25 cellular contexts compared by ENCODE assay signal in genomic region chr1:2014726-2015382, GRCh38. TPM values are rescaled to one million over a fixed set of nuclear protein-coding genes. Genes with fewer than 3 reads are reported as not detected.
A peak's percentile ranks its signal among the peaks of the same experiment; 100 is the strongest.
DNase-seq lines count a peak whose midpoint lies in the region; ATAC-seq, FAIRE-seq and TF ChIP-seq lines count a peak whose summit lies in the region.
"Had no signal": no experiment of that assay in that cellular context is flagged by ENCODE, and none has a peak within 500 bp of the region (broad histone marks: within the 10 kb centered on the region; RNA-seq: fewer than 3 reads in every experiment).

No MANE protein-coding gene starts in this region.

- H3K36me3 ChIP-seq in PC-3 (ENCODE audit: low read depth, low read length) = no peaks in the 10 kb centered on the region
- H3K36me3 ChIP-seq in osteoblast (ENCODE audit: insufficient read depth, low read length) = no peaks in the 10 kb centered on the region
- H3K36me3 ChIP-seq in hepatocyte (replicated peaks; ENCODE audit: insufficient read depth, low read depth) = no peaks in the 10 kb centered on the region
- no peaks in the 10 kb centered on the region for H3K36me3 ChIP-seq in spleen
- H3K36me3 ChIP-seq: lower lobe of right lung had no signal

- H2AFZ ChIP-seq in PC-3 (ENCODE audit: low read length) (peak overlapping the region; percentile 65), osteoblast (ENCODE audit: low read length) (no peak overlapping the region), hepatocyte (no peak overlapping the region)

- CTCF ChIA-PET in PC-3 (lab: Charles Lee) = no interaction called here

- ATAC-seq in PC-3 = peak; percentile 70
- ATAC-seq: activated CD4-positive, alpha-beta T cell treated with anti-CD3 and anti-CD28 coated beads for 36 hours; activated naive CD4-positive, alpha-beta T cell treated with anti-CD3 and anti-CD28 coated beads, Interleukin-2, amount 50 U/mL, for 72 hours; lower lobe of right lung; right cardiac atrium had no signal

- no peak overlapping the region for H3K9ac ChIP-seq in PC-3 (ENCODE audit: low read length)

- no peaks in the 10 kb centered on the region for H3K79me2 ChIP-seq in PC-3 (ENCODE audit: low read length)
- no peaks in the 10 kb centered on the region for H3K79me2 ChIP-seq in osteoblast (ENCODE audit: insufficient read depth, low read length)
- no peaks in the 10 kb centered on the region for H3K79me2 ChIP-seq in hepatocyte

- H3K4me1 ChIP-seq in PC-3 (ENCODE audit: insufficient read depth, low read length) (peaks cover 9% of the 10 kb centered on the region; the same call in 1 of the 2 replicates), osteoblast (ENCODE audit: insufficient read depth, low read length) (no peaks in the 10 kb centered on the region), hepatocyte (ENCODE audit: insufficient read depth) (peaks cover 3% of the 10 kb centered on the region), spleen (peaks cover 0 to 19% (median 8%) of the 10 kb centered on the region in 6 donors)

- H4K20me1 ChIP-seq in PC-3 (ENCODE audit: low read length) (no peaks in the 10 kb centered on the region), osteoblast (ENCODE audit: insufficient read depth, low read length) (no peaks in the 10 kb centered on the region), hepatocyte (ENCODE audit: insufficient read depth, poor library complexity, severe bottlenecking) (peaks cover 3% of the 10 kb centered on the region)

- no peaks in the 10 kb centered on the region for H3K9me3 ChIP-seq in PC-3 (ENCODE audit: low read length)
- no peaks in the 10 kb centered on the region for H3K9me3 ChIP-seq in osteoblast (ENCODE audit: low read depth, low read length)
- no peaks in the 10 kb centered on the region for H3K9me3 ChIP-seq in hepatocyte (ENCODE audit: low read depth)
- H3K9me3 ChIP-seq in spleen = no peaks in the 10 kb centered on the region
- H3K9me3 ChIP-seq: lower lobe of right lung had no signal

- POLR2A ChIA-PET in PC-3 (lab: Charles Lee; ENCODE audit: unreplicated experiment) = interaction anchor here (0.5 kb wide), 1 partner anchor 156 kb away, joined by 5 read pairs; no protein-coding TSS in a partner anchor

- FAIRE-seq in H54 (lab: Jason Lieb, UNC) = no peak

- BruUV-seq in PC-3 (replicated peaks; lab: Mats Ljungman, UMichigan) = no TSS peak

- TF ChIP-seq CTCF in PC-3 (conservative IDR thresholded peaks at IDR 0.05; ENCODE audit: low read depth, low read length) = no peak
- no peak for TF ChIP-seq CTCF in osteoblast (IDR thresholded peaks at IDR 0.05; ENCODE audit: extremely low read depth, low read depth, low read length)
- TF ChIP-seq CTCF in hepatocyte (IDR thresholded peaks at IDR 0.05; ENCODE audit: poor library complexity) = no peak
- no peak for TF ChIP-seq CTCF in spleen (IDR thresholded peaks at IDR 0.05 in 8 of 11, conservative IDR thresholded peaks at IDR 0.05 in 3 of 11)

- H3K9me2 ChIP-seq in PC-3 (replicated peaks; ENCODE audit: low read length) = no peaks in the 10 kb centered on the region
- no peaks in the 10 kb centered on the region for H3K9me2 ChIP-seq in hepatocyte (replicated peaks; ENCODE audit: insufficient read depth)

- intact Hi-C loops in PC-3 (cut with micrococcal nuclease) = no loop called here
- intact Hi-C loops in spleen (cut with DNase I; ENCODE audit: low total_unique reads) = no loop called here

- TF ChIP-seq POLR2A in H54 (IDR thresholded peaks at IDR 0.05; ENCODE audit: low read depth, low read length) (no peak), spleen (IDR thresholded peaks at IDR 0.05) (no peak)

- H3K4me2 ChIP-seq in PC-3 (ENCODE audit: low read length) (peak overlapping the region; percentile 20; the same call in 1 of the 2 replicates), osteoblast (ENCODE audit: insufficient read depth, low read length) (no peak overlapping the region), hepatocyte (no peak overlapping the region)

- H3K27ac ChIP-seq in PC-3 (ENCODE audit: low read length) (no peak overlapping the region), osteoblast (ENCODE audit: low read depth, low read length) (no peak overlapping the region), hepatocyte (no peak overlapping the region), spleen (no peak overlapping the region)
- H3K27ac ChIP-seq: coronary artery, lower lobe of right lung had no signal

- 82% methylated on average over 25 of the region's 25 CpGs for WGBS in hepatocyte (ENCODE audit: low lambda C conversion rate, missing lambda C conversion rate)
- WGBS in spleen, 5 donors = 44 to 62% (median 49%) methylated on average over 25 of the region's 25 CpGs

- H3K4me3 ChIP-seq in PC-3 (ENCODE audit: low read length) (no peak overlapping the region), osteoblast (ENCODE audit: insufficient read depth, low read length) (no peak overlapping the region), hepatocyte (no peak overlapping the region), spleen (no peak overlapping the region)
- H3K4me3 ChIP-seq: coronary artery, lower lobe of right lung had no signal

- peaks cover 4% of the 10 kb centered on the region for H3K27me3 ChIP-seq in PC-3 (ENCODE audit: low read length)
- H3K27me3 ChIP-seq in osteoblast (ENCODE audit: insufficient read depth, low read length) = peaks cover 40% of the 10 kb centered on the region
- peaks cover 46% of the 10 kb centered on the region for H3K27me3 ChIP-seq in hepatocyte
- H3K27me3 ChIP-seq in spleen (replicated peaks in 1 of 7) = peaks cover 0 to 80% (median 17%) of the 10 kb centered on the region in 7 donors

- H3F3A ChIP-seq in PC-3 (ENCODE audit: low read length, unreplicated experiment) = no peaks in the 10 kb centered on the region

- peak; percentile 73 for DNase-seq in H54 (ENCODE audit: insufficient read length, low spot score)
- peak; percentile 57 for DNase-seq in PC-3
- DNase-seq in cerebellar cortex (ENCODE audit: low spot score) = peak; percentile 83
- peak; percentile 92 for DNase-seq in osteoblast (ENCODE audit: insufficient read length, low spot score, missing footprints)
- DNase-seq in hepatocyte (ENCODE audit: low spot score) = no peak
- DNase-seq in AG20443 (ENCODE audit: low spot score) = no peak
- DNase-seq in DMS 273 (lab: John Stamatoyannopoulos, UW; ENCODE audit: unreplicated experiment) = no peak
- DNase-seq in spleen = no peak
- DNase-seq: activated CD4-positive, alpha-beta T cell treated with anti-CD3 and anti-CD28 coated beads for 36 hours; GDM1; hippocampal formation; Karpas-422; lower lobe of right lung; NCI-H1436; NCI-H2171; NCI-H526 treated with DMSO at 0.1 percent for 48 hours; nucleus accumbens; right cardiac atrium; SHP77; stimulated activated CD8-positive, alpha-beta memory T cell treated with anti-CD3 and anti-CD28 coated beads, Interleukin-4, amount 100 ng/mL, for 48 hours; SW 1271 had no signal

RNA-seq across cellular contexts. Expression of gene GABRD, which starts 4.3 kb away (rescaled TPM):
- not detected in 2 replicates for total RNA-seq in PC-3 (2014; rRNA removed)
- total RNA-seq in osteoblast = not detected in 2 replicates
- not detected in 2 replicates for total RNA-seq in hepatocyte
- polyA plus RNA-seq in hepatocyte = not detected in 2 replicates
- 1 to 10 TPM in 2 of 7 donors, under 1 TPM in 3, not detected in 2; 0.40 to 1.2 (median 0.94) TPM for total RNA-seq in spleen
- 1 to 10 TPM in 1 of 3 donors, under 1 TPM in 1, not detected in 1; 0.35 to 1.1 TPM for polyA plus RNA-seq in spleen
- total RNA-seq: activated CD4-positive, alpha-beta T cell treated with anti-CD3 and anti-CD28 coated beads for 36 hours; activated naive CD4-positive, alpha-beta T cell treated with anti-CD3 and anti-CD28 coated beads, Interleukin-2, amount 50 U/mL, for 72 hours; myocyte had no signal
- polyA plus RNA-seq: BJ had no signal

RNA-seq across cellular contexts. Expression of gene CFAP74, which starts 11.3 kb away (rescaled TPM):
- total RNA-seq in PC-3 (2014; rRNA removed) = 0.23 TPM in 1 of 2 replicates, not detected in the other
- not detected in 2 replicates for total RNA-seq in osteoblast
- total RNA-seq in hepatocyte = not detected in 2 replicates
- 0.07 TPM in 1 of 2 replicates, not detected in the other for polyA plus RNA-seq in hepatocyte
- under 1 TPM in 3 of 7 donors, not detected in 4; 0.10 to 0.32 (median 0.27) TPM for total RNA-seq in spleen
- under 1 TPM; 0.03 to 0.18 (median 0.09) TPM for polyA plus RNA-seq in spleen
- total RNA-seq: activated naive CD4-positive, alpha-beta T cell treated with anti-CD3 and anti-CD28 coated beads, Interleukin-2, amount 50 U/mL, for 72 hours; myocyte; right cardiac atrium had no signal
- polyA plus RNA-seq: BJ had no signal

RNA-seq across cellular contexts. Expression of gene PRKCZ, which starts 35.4 kb away (rescaled TPM):
- total RNA-seq in PC-3 (2014; rRNA removed) (56.8 and 70.8 TPM in 2 replicates), osteoblast (0.29 and 0.72 TPM in 2 replicates), hepatocyte (41.0 and 45.6 TPM in 2 replicates), spleen (10 to 100 TPM; 19.5 to 61.8 (median 38.7) TPM)
- polyA plus RNA-seq in hepatocyte (52.3 and 52.5 TPM in 2 replicates), spleen (10 to 100 TPM; 17.6 to 35.8 (median 32.3) TPM)

Comparison
In these comparisons a context has a peak if more than half of its experiments do, and no peak if none do; other contexts are left out.
1. DNase-seq: peak in H54 (single experiment), PC-3 (single experiment), cerebellar cortex (single experiment) and osteoblast (single experiment); none in hepatocyte (single experiment), AG20443 (single experiment), DMS 273 (single experiment) and spleen (single experiment).
2. RNA of gene PRKCZ, which starts 35.4 kb away (total RNA-seq): 56.8 to 70.8 TPM in PC-3, 41.0 to 45.6 TPM in hepatocyte and 19.5 to 61.8 TPM in spleen; 0.29 to 0.72 TPM in osteoblast; every median in the first group is over 10 times any median in the second.